14 cellular contexts compared by ENCODE assay signal in the genomic region with DNA sequence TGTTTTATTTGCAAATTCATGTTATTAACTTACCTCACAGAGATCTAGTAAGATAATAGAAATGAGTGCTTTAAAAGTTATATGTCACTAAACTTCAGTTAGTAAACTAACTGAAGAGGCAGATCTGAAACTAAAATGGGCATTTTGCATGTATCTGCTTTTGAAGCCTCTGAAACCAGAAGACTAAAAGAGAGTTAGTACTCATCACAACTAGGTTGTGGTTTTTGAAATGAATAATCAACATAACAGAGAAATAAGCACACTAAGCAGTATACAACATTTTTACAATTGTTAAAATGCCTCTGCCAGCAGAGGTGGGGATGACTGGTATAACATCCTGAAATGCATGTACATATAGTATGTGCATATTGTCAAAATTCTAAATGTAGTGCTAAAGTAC.
A peak's percentile ranks its signal among the peaks of the same experiment; 100 is the strongest.
DNase-seq lines count a peak whose midpoint lies in the region; ATAC-seq and TF ChIP-seq lines count a peak whose summit lies in the region.
"Had no signal": no experiment of that assay in that cellular context is flagged by ENCODE, and none has a peak within 500 bp of the region (broad histone marks: within the 10 kb centered on the region; RNA-seq: fewer than 3 reads in every experiment).

No MANE protein-coding gene starts in this region.

- no peak overlapping the region for H3K4me3 ChIP-seq in foreskin fibroblast (ENCODE audit: low read depth in 1 of 2, low read length in 2 of 2)
- H3K4me3 ChIP-seq: gastrocnemius medialis, vagina had no signal

- DNase-seq in foreskin fibroblast: no peak
- DNase-seq in NCI-H1105 treated with DMSO at 0.1 percent for 48 hours (lab: John Stamatoyannopoulos, UW): no peak
- no peak for DNase-seq in activated CD8-positive, alpha-beta memory T cell treated with anti-CD3 and anti-CD28 coated beads, Interleukin-2, amount 50 U/mL, for 4 hours
- no peak for DNase-seq in T1000 (lab: John Stamatoyannopoulos, UW)
- DNase-seq: cortex of kidney, gastrocnemius medialis, IMR-90, kidney glomerular epithelial cell, small intestine had no signal

- TF ChIP-seq CTCF in foreskin fibroblast (IDR thresholded peaks at IDR 0.05; ENCODE audit: low read depth, low read length): no peak

- ATAC-seq in GM19043 (IDR thresholded peaks at IDR 0.05; ENCODE audit: low read depth, unreplicated experiment): peak; percentile 100
- peak; percentile 98 for ATAC-seq in GM21786 (IDR thresholded peaks at IDR 0.05; ENCODE audit: unreplicated experiment)
- ATAC-seq in HG03135 (IDR thresholded peaks at IDR 0.05; ENCODE audit: unreplicated experiment): peak; percentile 99
- ATAC-seq: gastrocnemius medialis, Panc1 had no signal
